Comparison of ENCODE assay signal across 8 cellular contexts in the genomic region with DNA sequence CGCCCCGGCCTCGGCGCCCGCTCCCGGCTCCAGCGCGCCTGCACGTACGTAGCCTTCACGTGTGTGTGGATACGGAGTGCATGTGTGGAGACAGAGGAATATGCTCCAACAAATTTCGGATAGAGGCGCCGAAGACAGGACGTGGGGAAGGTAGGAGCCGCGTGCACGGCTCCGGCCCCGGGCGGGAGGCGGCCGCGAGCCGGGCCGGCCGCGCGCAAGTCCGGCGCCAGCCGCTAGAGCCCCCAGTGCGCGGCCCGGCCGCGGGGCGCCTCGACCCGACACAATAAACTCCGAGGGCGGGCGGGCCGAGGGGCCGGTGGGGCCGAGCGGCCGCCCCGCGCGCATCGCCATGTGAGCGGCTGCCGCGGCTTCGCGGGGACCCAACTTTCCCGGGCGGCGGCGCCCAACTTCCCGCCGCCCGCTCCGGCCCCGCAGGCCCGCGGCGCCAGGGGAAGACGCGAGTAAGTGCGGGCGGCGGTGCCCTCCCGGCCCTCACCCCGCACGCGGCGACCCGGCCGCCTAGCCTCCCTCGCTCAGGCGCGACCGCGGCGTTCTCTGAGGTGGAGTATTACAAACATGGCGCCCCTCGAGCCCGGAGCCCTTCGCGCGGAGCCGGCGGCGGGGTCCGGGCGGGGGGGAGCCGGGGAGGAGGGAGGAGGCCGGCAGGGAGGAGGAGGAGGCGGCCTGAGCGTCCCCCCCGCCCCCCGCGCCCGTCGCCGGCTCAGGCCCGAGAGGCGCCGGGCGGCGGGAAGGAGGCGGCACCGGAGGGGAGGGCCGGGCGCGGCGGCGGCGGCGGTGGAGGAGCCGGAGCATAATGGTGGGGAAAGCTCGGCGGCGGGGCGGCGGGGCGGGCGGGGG. TPM values are rescaled to one million over a fixed set of nuclear protein-coding genes. Genes with fewer than 3 reads are reported as not detected.
DNase-seq lines count a peak whose midpoint lies in the region; ATAC-seq and TF ChIP-seq lines count a peak whose summit lies in the region.

A gene (plus strand): TSS at position 713 of the 858 bp plus-strand sequence. CDS start 44,558 bp downstream, outside the sequence.

- H3K4me3 ChIP-seq in BE2C (ENCODE audit: low read depth, low read length) (peak within 1 kb of the TSS; percentile 82), heart right ventricle (peak within 1 kb of the TSS; percentile 73 to 98 (median 90)), prostate gland (peak within 1 kb of the TSS; percentile 79 to 87), urinary bladder (ENCODE audit: low read depth, low read length) (peak within 1 kb of the TSS; percentile 96)

- H3K36me3 ChIP-seq in BE2C (no peaks in the 10 kb centered on the region), heart right ventricle (no peaks in the 10 kb centered on the region), prostate gland (no peaks in the 10 kb centered on the region), urinary bladder (ENCODE audit: insufficient read depth) (no peaks in the 10 kb centered on the region)

- H3K27me3 ChIP-seq in BE2C (no peaks in the 10 kb centered on the region), heart right ventricle (peaks cover 0 to 18% (median 0%) of the 10 kb centered on the region in 7 donors), prostate gland (replicated peaks; ENCODE audit: insufficient read depth) (no peaks in the 10 kb centered on the region)

- H3K4me1 ChIP-seq in BE2C (no peaks in the 10 kb centered on the region; the same call in 1 of the 2 replicates), heart right ventricle (peaks cover 3 to 59% (median 35%) of the 10 kb centered on the region in 9 donors), prostate gland (replicated peaks) (peaks cover 4% of the 10 kb centered on the region), urinary bladder (ENCODE audit: insufficient read depth) (no peaks in the 10 kb centered on the region)

- peak within 1 kb of the TSS; percentile 56 for H3K27ac ChIP-seq in adipose tissue (ENCODE audit: low read depth, low read length)
- H3K27ac ChIP-seq in heart right ventricle, result peak within 1 kb of the TSS; percentile 94 to 98 (median 97)
- peak within 1 kb of the TSS; percentile 98 for H3K27ac ChIP-seq in prostate gland
- peak within 1 kb of the TSS; percentile 98 for H3K27ac ChIP-seq in urinary bladder (ENCODE audit: low read depth)

- TF ChIP-seq CTCF in BE2C (IDR thresholded peaks at IDR 0.05; ENCODE audit: low read depth, low read length) (no peak), heart right ventricle (IDR thresholded peaks at IDR 0.05) (peak in 4 of 9 donors; percentile 6 to 40 (median 10)), prostate gland (IDR thresholded peaks at IDR 0.05) (peak in 1 of 4 experiments; percentile 29)

- peak; percentile 49 for ATAC-seq in GM19023 (IDR thresholded peaks at IDR 0.05; ENCODE audit: unreplicated experiment)
- peak; percentile 37 for ATAC-seq in HG03196 (IDR thresholded peaks at IDR 0.05; ENCODE audit: unreplicated experiment)
- ATAC-seq in SK-N-SH treated with all-trans-retinoic acid at 6 μM for 48 hours, result peak; percentile 31
- peak; percentile 79 to 90 (median 82) for ATAC-seq in heart right ventricle

- H3K9me3 ChIP-seq in BE2C (no peaks in the 10 kb centered on the region), heart right ventricle (no peaks in the 10 kb centered on the region), prostate gland (no peaks in the 10 kb centered on the region)

- intact Hi-C loops in heart right ventricle (cut with DNase I) (no loop called here), prostate gland (cut with DNase I) (no loop called here)

- WGBS in adipose tissue, 3 donors, result 0 to 1% (median 0%) methylated on average over 70 to 131 of the region's 131 CpGs
- 0% methylated on average over 76 to 110 of the region's 131 CpGs for WGBS in heart right ventricle, 2 donors
- WGBS in prostate gland, result under 1% methylated on average over 88 of the region's 131 CpGs
- under 1% methylated on average over 129 of the region's 131 CpGs for WGBS in urinary bladder

- DNase-seq in BE2C (peak; percentile 69), heart right ventricle (peak; percentile 77 to 78), prostate gland (ENCODE audit: low spot score) (peak; percentile 60)

- TF ChIP-seq POLR2A in prostate gland (IDR thresholded peaks at IDR 0.05), result no peak

TF ChIP-seq in SK-N-SH treated with all-trans-retinoic acid at 6 μM for 48 hours, 23 proteins besides CTCF, POLR2A, EP300 and RAD21:
- TF ChIP-seq, protein P1, sequence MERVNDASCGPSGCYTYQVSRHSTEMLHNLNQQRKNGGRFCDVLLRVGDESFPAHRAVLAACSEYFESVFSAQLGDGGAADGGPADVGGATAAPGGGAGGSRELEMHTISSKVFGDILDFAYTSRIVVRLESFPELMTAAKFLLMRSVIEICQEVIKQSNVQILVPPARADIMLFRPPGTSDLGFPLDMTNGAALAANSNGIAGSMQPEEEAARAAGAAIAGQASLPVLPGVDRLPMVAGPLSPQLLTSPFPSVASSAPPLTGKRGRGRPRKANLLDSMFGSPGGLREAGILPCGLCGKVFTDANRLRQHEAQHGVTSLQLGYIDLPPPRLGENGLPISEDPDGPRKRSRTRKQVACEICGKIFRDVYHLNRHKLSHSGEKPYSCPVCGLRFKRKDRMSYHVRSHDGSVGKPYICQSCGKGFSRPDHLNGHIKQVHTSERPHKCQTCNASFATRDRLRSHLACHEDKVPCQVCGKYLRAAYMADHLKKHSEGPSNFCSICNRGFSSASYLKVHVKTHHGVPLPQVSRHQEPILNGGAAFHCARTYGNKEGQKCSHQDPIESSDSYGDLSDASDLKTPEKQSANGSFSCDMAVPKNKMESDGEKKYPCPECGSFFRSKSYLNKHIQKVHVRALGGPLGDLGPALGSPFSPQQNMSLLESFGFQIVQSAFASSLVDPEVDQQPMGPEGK (CRISPR knock-in tag; IDR thresholded peaks at IDR 0.05; ENCODE audit: borderline replicate concordance), result no peak
- TF ChIP-seq PPARA (CRISPR knock-in tag; IDR thresholded peaks at IDR 0.05; ENCODE audit: borderline replicate concordance) (no peak), OSR1 (CRISPR knock-in tag; IDR thresholded peaks at IDR 0.05) (no peak), ZFP3 (CRISPR knock-in tag; IDR thresholded peaks at IDR 0.05) (no peak), CSDC2 (CRISPR knock-in tag; IDR thresholded peaks at IDR 0.05) (no peak), ISL1 (CRISPR knock-in tag; IDR thresholded peaks at IDR 0.05) (no peak)
- TF ChIP-seq, protein P2, sequence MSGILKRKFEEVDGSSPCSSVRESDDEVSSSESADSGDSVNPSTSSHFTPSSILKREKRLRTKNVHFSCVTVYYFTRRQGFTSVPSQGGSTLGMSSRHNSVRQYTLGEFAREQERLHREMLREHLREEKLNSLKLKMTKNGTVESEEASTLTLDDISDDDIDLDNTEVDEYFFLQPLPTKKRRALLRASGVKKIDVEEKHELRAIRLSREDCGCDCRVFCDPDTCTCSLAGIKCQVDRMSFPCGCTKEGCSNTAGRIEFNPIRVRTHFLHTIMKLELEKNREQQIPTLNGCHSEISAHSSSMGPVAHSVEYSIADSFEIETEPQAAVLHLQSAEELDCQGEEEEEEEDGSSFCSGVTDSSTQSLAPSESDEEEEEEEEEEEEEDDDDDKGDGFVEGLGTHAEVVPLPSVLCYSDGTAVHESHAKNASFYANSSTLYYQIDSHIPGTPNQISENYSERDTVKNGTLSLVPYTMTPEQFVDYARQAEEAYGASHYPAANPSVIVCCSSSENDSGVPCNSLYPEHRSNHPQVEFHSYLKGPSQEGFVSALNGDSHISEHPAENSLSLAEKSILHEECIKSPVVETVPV (CRISPR knock-in tag; IDR thresholded peaks at IDR 0.05), result no peak

RNA-seq across cellular contexts. Expression of the gene that starts here (rescaled TPM):
- polyA plus RNA-seq in BE2C (2012; ENCODE audit: insufficient read depth, insufficient read length, low read depth), result 30.0 TPM
- polyA plus RNA-seq in adipose tissue (10 to 100 TPM; 22.3 to 52.3 (median 34.4) TPM), heart right ventricle (10 to 100 TPM; 26.6 to 33.5 TPM), urinary bladder (87.6 TPM)
- total RNA-seq in heart right ventricle (10 to 100 TPM; 63.3 to 95.4 (median 80.0) TPM), prostate gland (10 to 100 TPM; 66.6 to 78.1 TPM), urinary bladder (114 TPM)

Comparison
In these comparisons a context has a peak if more than half of its experiments do, and no peak if none do; other contexts are left out.
1. Peak in every context shown above with its lines: DNase-seq, ATAC-seq, H3K4me3 ChIP-seq and H3K27ac ChIP-seq.
2. ATAC-seq: peak in every context shown above with its lines; median percentile 82 in heart right ventricle; 49 in GM19023; 37 in HG03196; 31 in SK-N-SH treated with all-trans-retinoic acid at 6 μM for 48 hours.